9 cellular contexts compared by ENCODE assay signal in genomic region chr12:68119250-68119649, GRCh38. TPM values are rescaled to one million over a fixed set of nuclear protein-coding genes. Genes with fewer than 3 reads are reported as not detected.
A peak's percentile ranks its signal among the peaks of the same experiment; 100 is the strongest.
DNase-seq lines count a peak whose midpoint lies in the region; ATAC-seq, FAIRE-seq and TF ChIP-seq lines count a peak whose summit lies in the region.
"Had no signal": no experiment of that assay in that cellular context is flagged by ENCODE, and none has a peak within 500 bp of the region (broad histone marks: within the 10 kb centered on the region; RNA-seq: fewer than 3 reads in every experiment).

No MANE protein-coding gene starts in this region.

- peaks cover 38% of the 10 kb centered on the region for H3K4me1 Mint-ChIP-seq in activated naive CD8-positive, alpha-beta T cell treated with anti-CD3 and anti-CD28 coated beads, Interleukin-2, amount 10 ng/mL, durations not matched to agents 7 days and 5 days

- no peak overlapping the region for H3K4me3 Mint-ChIP-seq in activated naive CD8-positive, alpha-beta T cell treated with anti-CD3 and anti-CD28 coated beads, Interleukin-2, amount 10 ng/mL, durations not matched to agents 7 days and 5 days

- no peaks in the 10 kb centered on the region for H3K9me3 Mint-ChIP-seq in activated naive CD8-positive, alpha-beta T cell treated with anti-CD3 and anti-CD28 coated beads, Interleukin-2, amount 10 ng/mL, durations not matched to agents 7 days and 5 days

- POLR2A ChIA-PET in activated naive CD8-positive, alpha-beta T cell treated with anti-CD3 and anti-CD28 coated beads, Interleukin-2, amount 10 ng/mL, durations not matched to agents 7 days and 5 days (lab: Charles Lee), result interaction anchor here (1.8 to 2.3 kb wide), 2 partner anchors 16 to 78 kb away, joined by 6 to 11 read pairs; no protein-coding TSS in a partner anchor

- ATAC-seq in GM18861 (IDR thresholded peaks at IDR 0.05; ENCODE audit: unreplicated experiment) (peak; percentile 67), GM19463 (IDR thresholded peaks at IDR 0.05; ENCODE audit: unreplicated experiment) (peak; percentile 55), HG03097 (IDR thresholded peaks at IDR 0.05; ENCODE audit: low FRiP score, unreplicated experiment) (peak; percentile 54)
- ATAC-seq in activated naive CD8-positive, alpha-beta T cell treated with anti-CD3 and anti-CD28 coated beads, Interleukin-2, amount 10 ng/mL, durations not matched to agents 7 days and 5 days (ENCODE audit: low read depth), result peak; percentile 51

- DNase-seq in activated naive CD8-positive, alpha-beta T cell treated with anti-CD3 and anti-CD28 coated beads, Interleukin-2, amount 10 ng/mL, durations not matched to agents 7 days and 5 days, result no peak
- no peak for DNase-seq in HCEC 1CT
- DNase-seq in amniotic stem cell (lab: John Stamatoyannopoulos, UW), result no peak
- no peak for DNase-seq in D721Med (ENCODE audit: insufficient read length, low spot score)
- DNase-seq: NCI-H226 had no signal

- TF ChIP-seq CTCF in D721Med (IDR thresholded peaks at IDR 0.05; ENCODE audit: insufficient read depth, missing control alignments), result no peak

- peaks cover 4% of the 10 kb centered on the region for H3K36me3 Mint-ChIP-seq in activated naive CD8-positive, alpha-beta T cell treated with anti-CD3 and anti-CD28 coated beads, Interleukin-2, amount 10 ng/mL, durations not matched to agents 7 days and 5 days

- no peak overlapping the region for H3K27ac Mint-ChIP-seq in activated naive CD8-positive, alpha-beta T cell treated with anti-CD3 and anti-CD28 coated beads, Interleukin-2, amount 10 ng/mL, durations not matched to agents 7 days and 5 days

- no peak for FAIRE-seq in D721Med (lab: Jason Lieb, UNC)

- H3K27me3 Mint-ChIP-seq in activated naive CD8-positive, alpha-beta T cell treated with anti-CD3 and anti-CD28 coated beads, Interleukin-2, amount 10 ng/mL, durations not matched to agents 7 days and 5 days, result no peaks in the 10 kb centered on the region

RNA-seq across cellular contexts. Expression of gene IFNG, which starts 40.3 kb away (rescaled TPM):
- total RNA-seq in activated naive CD8-positive, alpha-beta T cell treated with anti-CD3 and anti-CD28 coated beads, Interleukin-2, amount 10 ng/mL, durations not matched to agents 7 days and 5 days, result under 1 TPM; 0.57 to 0.91 TPM
- total RNA-seq: bronchial epithelial cell had no signal
